In the genomic region with DNA sequence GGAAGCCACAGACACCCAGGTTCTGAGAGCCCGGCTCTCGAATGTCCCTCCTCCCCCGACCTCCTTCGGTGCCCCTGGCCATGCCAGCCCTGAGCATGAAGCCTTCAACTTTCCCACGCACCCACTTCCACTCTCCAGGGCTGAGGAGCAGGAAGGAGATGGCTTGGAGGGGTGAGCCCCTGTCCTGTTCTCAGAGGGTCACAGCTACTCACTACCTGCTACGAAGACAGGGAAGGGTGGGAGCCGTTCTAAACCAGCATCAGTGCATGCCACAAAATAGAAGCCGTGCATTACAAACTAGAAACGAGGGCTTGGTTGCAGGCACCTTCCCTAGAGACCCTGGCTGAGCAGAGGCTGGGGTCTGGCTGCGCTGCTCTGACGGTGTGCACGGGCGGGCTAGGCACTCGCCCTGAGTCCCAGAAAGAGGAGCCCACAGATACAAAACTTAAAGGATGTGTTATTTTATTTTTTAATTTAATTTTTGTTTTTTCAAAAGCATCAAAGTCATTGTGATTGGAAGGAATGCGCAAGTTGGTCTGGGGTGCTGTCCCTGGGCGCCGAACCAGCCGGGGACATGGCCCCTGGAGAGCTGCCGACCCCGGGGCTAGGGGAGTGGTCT, we compare ENCODE assay signal across 12 cellular contexts. TPM values are rescaled to one million over a fixed set of nuclear protein-coding genes. Genes with fewer than 3 reads are reported as not detected.
DNase-seq lines count a peak whose midpoint lies in the region; ATAC-seq, FAIRE-seq and TF ChIP-seq lines count a peak whose summit lies in the region.
"Had no signal": no experiment of that assay in that cellular context is flagged by ENCODE, and none has a peak within 500 bp of the region (broad histone marks: within the 10 kb centered on the region; RNA-seq: fewer than 3 reads in every experiment).

No MANE protein-coding gene starts in this region.

- no peak for TF ChIP-seq CTCF in HEK293 (tag by site-specific recombination; IDR thresholded peaks at IDR 0.05)
- no peak for TF ChIP-seq CTCF in K562 (IDR thresholded peaks at IDR 0.05 in 2 of 3, conservative IDR thresholded peaks at IDR 0.05 in 1 of 3; ENCODE audit: insufficient read depth in 2 of 3, low read depth in 1 of 3, low read length in 3 of 3)

- H3K4me3 Mint-ChIP-seq in naive B cell: peak overlapping the region in 5 of 8 donors; percentile 69 to 90 (median 85)

- H4K20me1 ChIP-seq in BLaER1 (no peaks in the 10 kb centered on the region), K562 (replicated peaks; ENCODE audit: control insufficient read depth, insufficient read depth, low read length) (peaks cover 5% of the 10 kb centered on the region; the same call in 1 of the 2 replicates)

- H3K4me1 Mint-ChIP-seq in naive B cell: peaks cover 3 to 12% (median 7%) of the 10 kb centered on the region in 3 donors

- intact Hi-C loops in K562 (cut with micrococcal nuclease): loop anchor here (5.0 kb wide), 2 partner anchors 41 to 184 kb away; no protein-coding TSS in a partner anchor

- no peaks in the 10 kb centered on the region for H3K9me1 ChIP-seq in K562 (ENCODE audit: control insufficient read depth, insufficient read depth, low read length)

- no peaks in the 10 kb centered on the region for H3K9me3 ChIP-seq in BLaER1
- H3K9me3 ChIP-seq in HEK293 (ENCODE audit: control insufficient read depth, insufficient read depth, low read depth, low read length): no peaks in the 10 kb centered on the region
- no peaks in the 10 kb centered on the region for H3K9me3 ChIP-seq in K562 (replicated peaks; ENCODE audit: control insufficient read depth, insufficient read depth, low read depth, low read length)
- H3K9me3 ChIP-seq: transverse colon had no signal

- H3K4me1 ChIP-seq in BLaER1: peaks cover 48% of the 10 kb centered on the region
- no peaks in the 10 kb centered on the region for H3K4me1 ChIP-seq in HEK293 (ENCODE audit: control insufficient read depth, insufficient read depth, low read length)
- peaks cover 0 to 16% of the 10 kb centered on the region in 2 experiments; a peak in 2 of 5 replicates for H3K4me1 ChIP-seq in K562 (replicated peaks in 1 of 2; ENCODE audit: control insufficient read depth in 2 of 2, insufficient read depth in 2 of 2, low read length in 2 of 2)
- H3K4me1 ChIP-seq: foreskin keratinocyte had no signal

- no peak for TF ChIP-seq RAD21 in K562 (CRISPR knock-in tag; conservative IDR thresholded peaks at IDR 0.05 in 1 of 2, IDR thresholded peaks at IDR 0.05 in 1 of 2)

- no peak for TF ChIP-seq EP300 in K562 (IDR thresholded peaks at IDR 0.05; ENCODE audit: low read length)

- no TSS peak for BruUV-seq in K562 (replicated peaks; lab: Mats Ljungman, UMichigan)

- H3K36me3 Mint-ChIP-seq in naive B cell: no peaks in the 10 kb centered on the region

- TF ChIP-seq POLR2A in K562 (conservative IDR thresholded peaks at IDR 0.05): no peak

- H3K4me2 ChIP-seq in BLaER1: peak overlapping the region; percentile 89
- no peak overlapping the region for H3K4me2 ChIP-seq in K562 (ENCODE audit: insufficient read depth, low read length)

- DNase-seq in K562 (ENCODE audit: extremely low read depth in 1 of 4, low spot score in 3 of 4): no peak
- DNase-seq in naive B cell: no peak
- no peak for DNase-seq in H4 (ENCODE audit: low spot score)
- no peak for DNase-seq in effector CD8-positive, alpha-beta T cell (lab: John Stamatoyannopoulos, UW)
- no peak for DNase-seq in NCI-H1694 (lab: John Stamatoyannopoulos, UW)
- DNase-seq: DMS79 had no signal

- H3K36me3 ChIP-seq in BLaER1 (no peaks in the 10 kb centered on the region), HEK293 (ENCODE audit: control insufficient read depth in 2 of 2, insufficient read depth in 1 of 2, low read length in 2 of 2) (no peaks in the 10 kb centered on the region), K562 (ENCODE audit: control insufficient read depth, insufficient read depth, low read length) (no peaks in the 10 kb centered on the region)
- H3K36me3 ChIP-seq: transverse colon had no signal

- in situ Hi-C loops in K562 (cut with MboI): loop anchor here (5.0 to 25.0 kb wide), 3 partner anchors 36 to 462 kb away; no protein-coding TSS in a partner anchor

- CTCF ChIA-PET in HEK293 (lab: Yijun Ruan, JAX) (interaction anchor here (0.6 to 5.8 kb wide), 37 partner anchors 9 to 460 kb away, joined by 3 to 261 read pairs (median 5); a partner anchor contains a TSS), K562 (lab: Yijun Ruan, JAX; ENCODE audit: low intra/inter-chr PET ratio) (interaction anchor here (0.6 to 3.4 kb wide), 10 partner anchors 40 to 1051 kb away, joined by 3 to 77 read pairs (median 4); a partner anchor contains a TSS)

- no peak overlapping the region for H2AFZ ChIP-seq in K562 (ENCODE audit: low read depth, low read length)

- peaks cover 0 to 3% (median 0%) of the 10 kb centered on the region in 7 donors for H3K9me3 Mint-ChIP-seq in naive B cell

- H3K27me3 Mint-ChIP-seq in naive B cell: peaks cover 33 to 83% (median 66%) of the 10 kb centered on the region in 3 donors

- FAIRE-seq in K562 (lab: Jason Lieb, UNC): no peak

- ATAC-seq in K562: no peak
- ATAC-seq in naive B cell (ENCODE audit: low read depth in 2 of 2): no peak
- no peak for ATAC-seq in GM21390 (IDR thresholded peaks at IDR 0.05; ENCODE audit: unreplicated experiment)

- H3K4me3 ChIP-seq in BLaER1 (no peak overlapping the region), HEK293 (ENCODE audit: low read depth, low read length) (no peak overlapping the region), K562 (no peak overlapping the region)

- 2% methylated on average over 20 of the region's 20 CpGs for WGBS in K562 (ENCODE audit: insufficient coverage, low coverage, missing lambda C conversion rate)

- H3K9ac ChIP-seq in BLaER1: no peak overlapping the region
- no peak overlapping the region for H3K9ac ChIP-seq in K562 (ENCODE audit: insufficient read depth in 1 of 2, low read depth in 2 of 2, low read length in 2 of 2)

- peak overlapping the region in 1 of 6 donors; percentile 93 for H3K27ac Mint-ChIP-seq in naive B cell

- peaks cover 39% of the 10 kb centered on the region for H3K27me3 ChIP-seq in BLaER1
- H3K27me3 ChIP-seq in K562 (ENCODE audit: control insufficient read depth in 2 of 2, insufficient read depth in 2 of 2, low read length in 2 of 2): peaks cover 7 to 63% of the 10 kb centered on the region in 2 experiments; a peak in 3 of 5 replicates

- no peaks in the 10 kb centered on the region for H3K79me2 ChIP-seq in K562 (ENCODE audit: control insufficient read depth, insufficient read depth, low read length)

- no peak overlapping the region for H3K27ac ChIP-seq in BLaER1
- H3K27ac ChIP-seq in HEK293 (ENCODE audit: extremely low read depth, low read depth, low read length): no peak overlapping the region; the same call in 1 of the 2 replicates
- no peak overlapping the region for H3K27ac ChIP-seq in K562 (ENCODE audit: extremely low read depth, low read depth, low read length)
- H3K27ac ChIP-seq: foreskin keratinocyte had no signal

- POLR2A ChIA-PET in HEK293 (lab: Yijun Ruan, JAX): interaction anchor here (2.6 kb wide), 1 partner anchor 40 kb away, joined by 9 read pairs; no protein-coding TSS in a partner anchor
- POLR2A ChIA-PET in K562 (lab: Yijun Ruan, JAX): interaction anchor here (0.7 kb wide), 1 partner anchor 129 kb away, joined by 3 read pairs; no protein-coding TSS in a partner anchor

TF ChIP-seq in HEK293, 187 proteins besides CTCF, POLR2A, EP300 and RAD21 (continues in another document):
- 0 out of 2 replicates have a peak, but pooled peaks have one; percentile 28 for TF ChIP-seq ZXDB (tag by site-specific recombination; IDR thresholded peaks at IDR 0.05)

RNA-seq across cellular contexts. Expression of a gene that starts 4.2 kb away (rescaled TPM):
- not detected in 2 replicates for total RNA-seq in K562 (2011; cell fraction: chromatin; rRNA removed; ENCODE audit: low replicate concordance)
- total RNA-seq in K562 (2011; cell fraction: nucleolus; rRNA removed): not detected in 2 replicates
- not detected in 2 replicates for total RNA-seq in K562 (2011; cell fraction: nucleoplasm; rRNA removed)
- not detected in 2 replicates for total RNA-seq in K562 (2014; rRNA removed)
- total RNA-seq in K562 (2014; rRNA removed; fragmentation: Illumina TruSeq; extraction: Trizol): not detected in 2 replicates
- not detected in 2 replicates for total RNA-seq in K562 (2015; rRNA removed; fragmentation: Illumina TruSeq; extraction: Trizol)
- not detected in 2 replicates for total RNA-seq in K562 (2021)
- polyA plus RNA-seq in K562 (2011; rRNA removed): not detected in 2 replicates
- not detected in 2 replicates for polyA plus RNA-seq in K562 (2011; cell fraction: cytosol; rRNA removed)
- not detected in 2 replicates for polyA plus RNA-seq in K562 (2011; cell fraction: nucleus; rRNA removed)
- not detected in 2 replicates for polyA plus RNA-seq in K562 (2012)
- polyA plus RNA-seq in K562 (2014; fragmentation: Illumina TruSeq; extraction: Trizol): not detected in 2 replicates
- not detected for polyA plus RNA-seq in K562 (2014; fragmentation: Nextera tagmentation; extraction: Ambion mirVana)
- polyA plus RNA-seq in K562 (2014; rRNA removed): not detected in 2 replicates
- polyA minus RNA-seq in K562 (2011; rRNA and poly(A)+ RNA removed): not detected in 2 replicates
- not detected in 2 replicates for polyA minus RNA-seq in K562 (2011; cell fraction: cytosol; rRNA and poly(A)+ RNA removed)
- not detected in 2 replicates for polyA minus RNA-seq in K562 (2011; cell fraction: nucleus; rRNA and poly(A)+ RNA removed)
- polyA plus RNA-seq in naive B cell (ENCODE audit: low read depth in 6 of 6): not detected
- not detected in 2 replicates for total RNA-seq in H4 (2014; rRNA removed; shearing (Covaris generic))
- total RNA-seq: foreskin keratinocyte, progenitor cell of endocrine pancreas, transverse colon had no signal
- polyA plus RNA-seq: foreskin keratinocyte had no signal

RNA-seq across cellular contexts. Expression of a gene that starts 57.6 kb away (rescaled TPM):
- 0.21 and 0.23 TPM in 2 replicates for total RNA-seq in K562 (2011; cell fraction: chromatin; rRNA removed; ENCODE audit: low replicate concordance)
- total RNA-seq in K562 (2011; cell fraction: nucleolus; rRNA removed): 0.26 and 0.33 TPM in 2 replicates
- total RNA-seq in K562 (2011; cell fraction: nucleoplasm; rRNA removed): 0.37 TPM in 1 of 2 replicates, not detected in the other
- total RNA-seq in K562 (2014; rRNA removed) (0.09 TPM in 1 of 2 replicates, not detected in the other), K562 (2014; rRNA removed; fragmentation: Illumina TruSeq; extraction: Trizol) (not detected in 2 replicates), K562 (2015; rRNA removed; fragmentation: Illumina TruSeq; extraction: Trizol) (not detected in 2 replicates), K562 (2021) (0.13 TPM in 1 of 2 replicates, not detected in the other)
- polyA plus RNA-seq in K562 (2011; rRNA removed) (not detected in 2 replicates), K562 (2014; fragmentation: Illumina TruSeq; extraction: Trizol) (not detected in 2 replicates), K562 (2014; fragmentation: Nextera tagmentation; extraction: Ambion mirVana) (not detected), K562 (2014; rRNA removed) (0.08 TPM in 1 of 2 replicates, not detected in the other), naive B cell (ENCODE audit: low read depth in 6 of 6) (not detected)
- not detected in 2 replicates for polyA plus RNA-seq in K562 (2011; cell fraction: cytosol; rRNA removed)
- 0.16 TPM in 1 of 2 replicates, not detected in the other for polyA plus RNA-seq in K562 (2011; cell fraction: nucleus; rRNA removed)
- 0.09 and 0.15 TPM in 2 replicates for polyA plus RNA-seq in K562 (2012)
- not detected in 2 replicates for polyA minus RNA-seq in K562 (2011; rRNA and poly(A)+ RNA removed)
- polyA minus RNA-seq in K562 (2011; cell fraction: cytosol; rRNA and poly(A)+ RNA removed): not detected in 2 replicates
- polyA minus RNA-seq in K562 (2011; cell fraction: nucleus; rRNA and poly(A)+ RNA removed): not detected in 2 replicates
- total RNA-seq in H4 (2014; rRNA removed; shearing (Covaris generic)): 1.4 and 2.0 TPM in 2 replicates
